1 cellular context compared by ENCODE assay signal in genomic region chr2:132936261-132936660, GRCh38.
TF ChIP-seq lines count a peak whose summit lies in the region.

No MANE protein-coding gene starts in this region.

TF ChIP-seq in GM12878, 131 proteins besides CTCF, POLR2A, EP300 and RAD21:
- no peak for TF ChIP-seq BCLAF1 (IDR thresholded peaks at IDR 0.05)
- TF ChIP-seq MTA3 (IDR thresholded peaks at IDR 0.05; ENCODE audit: borderline replicate concordance, low read length) = no peak
- no peak for TF ChIP-seq ZBTB4 (CRISPR knock-in tag; IDR thresholded peaks at IDR 0.05)
- TF ChIP-seq ZNF24 (IDR thresholded peaks at IDR 0.05) = no peak
- TF ChIP-seq ZBED1 (IDR thresholded peaks at IDR 0.05; ENCODE audit: borderline replicate concordance) = no peak
- TF ChIP-seq JUNB (IDR thresholded peaks at IDR 0.05) = no peak
- TF ChIP-seq KLF5 (IDR thresholded peaks at IDR 0.05; ENCODE audit: partially characterized antibody) = no peak
- no peak for TF ChIP-seq MEF2A (IDR thresholded peaks at IDR 0.05; ENCODE audit: insufficient read depth, low read depth, low read length)
- no peak for TF ChIP-seq GATAD2B (conservative IDR thresholded peaks at IDR 0.05; ENCODE audit: low read depth)
- no peak for TF ChIP-seq WRNIP1 (IDR thresholded peaks at IDR 0.05; ENCODE audit: borderline replicate concordance, low read depth, low read length)
- no peak for TF ChIP-seq EZH2 (IDR thresholded peaks at IDR 0.05; ENCODE audit: borderline replicate concordance, control insufficient read depth, low read depth, low read length)
- TF ChIP-seq SPI1 (IDR thresholded peaks at IDR 0.05; ENCODE audit: borderline replicate concordance, insufficient read depth, low read depth, low read length) = no peak
TF ChIP-seq in GM12878: peak in this region for 0.
